22 cellular contexts compared by ENCODE assay signal in genomic region chr14:35526962-35527361, GRCh38.
"Had no signal": no experiment of that assay in that cellular context is flagged by ENCODE, and none has a peak within 500 bp of the region (broad histone marks: within the 10 kb centered on the region; RNA-seq: fewer than 3 reads in every experiment).

No MANE protein-coding gene starts in this region.

- H3K4me3 ChIP-seq: neural progenitor cell, ovary, psoas muscle, right lobe of liver, sigmoid colon, stomach, thoracic aorta, thyroid gland, tibial nerve, upper lobe of left lung, vagina had no signal

- DNase-seq: occipital lobe; ovary; posterior cingulate gyrus; psoas muscle; right cardiac atrium; right lobe of liver; sigmoid colon; small intestine; stimulated activated CD4-positive, alpha-beta T cell treated with anti-CD3 and anti-CD28 coated beads, Interleukin-15, amount 100 ng/mL, for 24 hours; stimulated activated CD4-positive, alpha-beta T cell treated with anti-CD3 and anti-CD28 coated beads, Interleukin-2, amount 100 ng/mL, for 24 hours; stimulated activated CD4-positive, alpha-beta T cell treated with anti-CD3 and anti-CD28 coated beads, Interleukin-2, amount 100 ng/mL, for 48 hours; stimulated activated CD4-positive, alpha-beta T cell treated with anti-CD3 and anti-CD28 coated beads, Interleukin-4, amount 100 ng/mL, for 24 hours; stimulated activated naive B cell treated with anti-CD40 and anti-IgM and Interleukin-4, amounts not matched to agents 10 μg/mL and 1 μg/mL and 100 μg/mL, for 72 hours; stimulated activated naive CD4-positive, alpha-beta T cell treated with Interleukin-2 at 50 U/mL for 16 hours; stomach; thyroid gland; trophoblast cell; upper lobe of left lung had no signal
